17 cellular contexts compared by ENCODE assay signal in the genomic region with DNA sequence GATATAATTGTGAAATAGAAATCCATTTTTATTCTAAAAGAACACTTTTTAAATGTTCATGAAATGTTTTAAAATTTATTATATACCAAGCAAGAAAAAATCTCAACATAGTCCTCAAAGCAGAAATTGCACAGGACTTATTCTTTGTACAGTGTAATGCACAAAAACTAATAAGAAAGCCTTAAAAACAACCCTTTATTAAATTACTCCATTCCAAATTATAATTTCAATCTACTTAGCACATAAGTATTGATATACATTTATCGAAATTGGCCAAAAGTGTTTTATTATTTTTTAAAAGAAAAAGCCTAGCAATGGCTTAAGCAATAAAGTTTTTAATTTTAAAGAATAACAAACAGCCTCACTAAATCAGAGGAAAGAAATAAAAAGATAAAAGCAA. TPM values are rescaled to one million over a fixed set of nuclear protein-coding genes. Genes with fewer than 3 reads are reported as not detected.
DNase-seq lines count a peak whose midpoint lies in the region; ATAC-seq and TF ChIP-seq lines count a peak whose summit lies in the region.
"Had no signal": no experiment of that assay in that cellular context is flagged by ENCODE, and none has a peak within 500 bp of the region (broad histone marks: within the 10 kb centered on the region; RNA-seq: fewer than 3 reads in every experiment).

No MANE protein-coding gene starts in this region.

- no peak for DNase-seq in activated T-cell treated with anti-CD3 and anti-CD28 coated beads, Interleukin-2, amount 50 U/mL, for 24 hours
- no peak for DNase-seq in activated T-cell treated with anti-CD3 and anti-CD28 coated beads, Interleukin-2, amount 50 U/mL, for 1 hour
- DNase-seq in CD8-positive, alpha-beta T cell: no peak
- DNase-seq in natural killer cell: no peak
- no peak for DNase-seq in coronary artery (ENCODE audit: low spot score)
- DNase-seq in nephron progenitor cell: no peak
- DNase-seq in osteoblast (ENCODE audit: insufficient read length, low spot score, missing footprints): no peak
- DNase-seq: DMS79, HFFc6, KG1, NCI-H1436, NCI-H2029, NCI-H2171 treated with DMSO at 0.1 percent for 48 hours, NCI-H748 treated with DMSO at 0.1 percent for 48 hours, PC-9 had no signal

- intact Hi-C loops in CD8-positive, alpha-beta T cell (cut with DNase I, micrococcal nuclease): loop anchor here in 1 of 2 experiments (2.0 kb wide), 1 partner anchor 14 kb away; no protein-coding TSS in a partner anchor
- intact Hi-C loops in natural killer cell (cut with micrococcal nuclease): no loop called here

- H3K4me1 Mint-ChIP-seq in activated T-cell treated with anti-CD3 and anti-CD28 coated beads, Interleukin-2, amount 50 U/mL, for 24 hours (ENCODE audit: low read depth): peaks cover 89% of the 10 kb centered on the region
- H3K4me1 Mint-ChIP-seq in CD8-positive, alpha-beta T cell (ENCODE audit: low read depth): peaks cover 82% of the 10 kb centered on the region
- H3K4me1 Mint-ChIP-seq in activated naive CD8-positive, alpha-beta T cell (ENCODE audit: low read depth): peaks cover 87% of the 10 kb centered on the region
- H3K4me1 Mint-ChIP-seq in natural killer cell: peaks cover 44 to 53% of the 10 kb centered on the region in 2 donors
- peaks cover 17% of the 10 kb centered on the region for H3K4me1 Mint-ChIP-seq in nephron progenitor cell

- H3K9me3 Mint-ChIP-seq in activated T-cell treated with anti-CD3 and anti-CD28 coated beads, Interleukin-2, amount 50 U/mL, for 24 hours: no peaks in the 10 kb centered on the region
- no peaks in the 10 kb centered on the region for H3K9me3 Mint-ChIP-seq in CD8-positive, alpha-beta T cell
- H3K9me3 Mint-ChIP-seq in activated naive CD8-positive, alpha-beta T cell (ENCODE audit: low read depth): no peaks in the 10 kb centered on the region
- H3K9me3 Mint-ChIP-seq in natural killer cell (no peaks in the 10 kb centered on the region), nephron progenitor cell (no peaks in the 10 kb centered on the region)
- H3K9me3 Mint-ChIP-seq: HFFc6 had no signal

- H3K36me3 Mint-ChIP-seq in activated T-cell treated with anti-CD3 and anti-CD28 coated beads, Interleukin-2, amount 50 U/mL, for 24 hours (ENCODE audit: low read depth): peaks cover 73% of the 10 kb centered on the region
- H3K36me3 Mint-ChIP-seq in CD8-positive, alpha-beta T cell: peaks cover 60% of the 10 kb centered on the region
- H3K36me3 Mint-ChIP-seq in activated naive CD8-positive, alpha-beta T cell: peaks cover 29% of the 10 kb centered on the region
- H3K36me3 Mint-ChIP-seq in natural killer cell: no peaks in the 10 kb centered on the region
- no peaks in the 10 kb centered on the region for H3K36me3 Mint-ChIP-seq in nephron progenitor cell (ENCODE audit: low read depth)

- H3K4me3 Mint-ChIP-seq in activated T-cell treated with anti-CD3 and anti-CD28 coated beads, Interleukin-2, amount 50 U/mL, for 24 hours: no peak overlapping the region
- no peak overlapping the region for H3K4me3 Mint-ChIP-seq in CD8-positive, alpha-beta T cell
- H3K4me3 Mint-ChIP-seq in activated naive CD8-positive, alpha-beta T cell: no peak overlapping the region
- H3K4me3 Mint-ChIP-seq in natural killer cell: no peak overlapping the region
- H3K4me3 Mint-ChIP-seq in nephron progenitor cell: no peak overlapping the region
- H3K4me3 Mint-ChIP-seq: HFFc6 had no signal

- CTCF ChIA-PET in CD8-positive, alpha-beta T cell (lab: Charles Lee): interaction anchor here (1.5 to 2.0 kb wide), 2 partner anchors 21 to 44 kb away, joined by 3 to 5 read pairs; no protein-coding TSS in a partner anchor

- H3K27ac Mint-ChIP-seq in activated T-cell treated with anti-CD3 and anti-CD28 coated beads, Interleukin-2, amount 50 U/mL, for 24 hours: peak overlapping the region; percentile 90
- H3K27ac Mint-ChIP-seq in CD8-positive, alpha-beta T cell: peak overlapping the region; percentile 78
- peak overlapping the region; percentile 86 for H3K27ac Mint-ChIP-seq in activated naive CD8-positive, alpha-beta T cell
- peak overlapping the region; percentile 83 to 100 for H3K27ac Mint-ChIP-seq in natural killer cell
- H3K27ac Mint-ChIP-seq in nephron progenitor cell: no peak overlapping the region

- H3K79me2 ChIP-seq in osteoblast (ENCODE audit: insufficient read depth, low read length): peaks cover 72% of the 10 kb centered on the region

- H3K36me3 ChIP-seq in CD8-positive, alpha-beta T cell (ENCODE audit: insufficient read depth, low read length): peaks cover 12% of the 10 kb centered on the region
- peaks cover 7% of the 10 kb centered on the region for H3K36me3 ChIP-seq in osteoblast (ENCODE audit: insufficient read depth, low read length)

- peaks cover 92% of the 10 kb centered on the region for H3K4me1 ChIP-seq in CD8-positive, alpha-beta T cell (ENCODE audit: insufficient read depth, low read length)
- peaks cover 14% of the 10 kb centered on the region for H3K4me1 ChIP-seq in osteoblast (ENCODE audit: insufficient read depth, low read length)

- no peak overlapping the region for H3K27ac ChIP-seq in CD8-positive, alpha-beta T cell (ENCODE audit: low read depth, low read length)
- no peak overlapping the region for H3K27ac ChIP-seq in coronary artery
- no peak overlapping the region for H3K27ac ChIP-seq in osteoblast (ENCODE audit: low read depth, low read length)
- H3K27ac ChIP-seq: PC-9 had no signal

- no peaks in the 10 kb centered on the region for H3K9me3 ChIP-seq in CD8-positive, alpha-beta T cell (ENCODE audit: low read length)
- no peaks in the 10 kb centered on the region for H3K9me3 ChIP-seq in osteoblast (ENCODE audit: low read depth, low read length)

- H4K20me1 ChIP-seq in osteoblast (ENCODE audit: insufficient read depth, low read length): no peaks in the 10 kb centered on the region

- no peak for TF ChIP-seq CTCF in CD8-positive, alpha-beta T cell (IDR thresholded peaks at IDR 0.05)
- no peak for TF ChIP-seq CTCF in natural killer cell (IDR thresholded peaks at IDR 0.05)
- TF ChIP-seq CTCF in coronary artery (IDR thresholded peaks at IDR 0.05): no peak
- TF ChIP-seq CTCF in nephron progenitor cell (IDR thresholded peaks at IDR 0.05): no peak
- TF ChIP-seq CTCF in osteoblast (IDR thresholded peaks at IDR 0.05; ENCODE audit: extremely low read depth, low read depth, low read length): no peak

- no peak overlapping the region for H2AFZ ChIP-seq in osteoblast (ENCODE audit: low read length)
- H2AFZ ChIP-seq: PC-9 had no signal

- no peak for ATAC-seq in CD8-positive, alpha-beta T cell
- no peak for ATAC-seq in natural killer cell

- H3K4me2 ChIP-seq in osteoblast (ENCODE audit: insufficient read depth, low read length): no peak overlapping the region
- H3K4me2 ChIP-seq: PC-9 had no signal

- H3K27me3 Mint-ChIP-seq in activated T-cell treated with anti-CD3 and anti-CD28 coated beads, Interleukin-2, amount 50 U/mL, for 24 hours: no peaks in the 10 kb centered on the region
- no peaks in the 10 kb centered on the region for H3K27me3 Mint-ChIP-seq in CD8-positive, alpha-beta T cell (ENCODE audit: low read depth)
- H3K27me3 Mint-ChIP-seq in activated naive CD8-positive, alpha-beta T cell: no peaks in the 10 kb centered on the region
- H3K27me3 Mint-ChIP-seq in natural killer cell (ENCODE audit: low read depth in 2 of 2) (no peaks in the 10 kb centered on the region), nephron progenitor cell (ENCODE audit: low read depth, poor library complexity) (peaks cover 13% of the 10 kb centered on the region)

- POLR2A ChIA-PET in CD8-positive, alpha-beta T cell (lab: Charles Lee): interaction anchor here (0.8 to 7.4 kb wide), 7 partner anchors 9 to 33 kb away, joined by 3 to 56 read pairs (median 5); a partner anchor contains a TSS

- H3K4me3 ChIP-seq in CD8-positive, alpha-beta T cell (ENCODE audit: low read depth, low read length): no peak overlapping the region
- no peak overlapping the region for H3K4me3 ChIP-seq in coronary artery
- no peak overlapping the region for H3K4me3 ChIP-seq in osteoblast (ENCODE audit: insufficient read depth, low read length)
- H3K4me3 ChIP-seq: PC-9 had no signal

- no peaks in the 10 kb centered on the region for H3K27me3 ChIP-seq in CD8-positive, alpha-beta T cell (ENCODE audit: insufficient read depth, low read length)
- H3K27me3 ChIP-seq in osteoblast (ENCODE audit: insufficient read depth, low read length): no peaks in the 10 kb centered on the region

RNA-seq across cellular contexts. Expression of a gene that starts 19.1 kb away (rescaled TPM):
- 100 to 1,000 TPM; 670 to 690 TPM for total RNA-seq in CD8-positive, alpha-beta T cell
- total RNA-seq in natural killer cell (100 to 1,000 TPM; 320 to 563 (median 535) TPM), osteoblast (52.1 and 57.2 TPM in 2 replicates)

RNA-seq across cellular contexts. Expression of a gene that starts 46.7 kb away (rescaled TPM):
- total RNA-seq in CD8-positive, alpha-beta T cell: under 1 TPM in 1 of 2 experiments, not detected in 1; 0.19 TPM
- total RNA-seq in natural killer cell (under 1 TPM in 1 of 3 donors, not detected in 2; 0.14 TPM), osteoblast (not detected in 2 replicates)
- total RNA-seq: HFFc6, M059J, PC-9 had no signal
